In the genomic region with DNA sequence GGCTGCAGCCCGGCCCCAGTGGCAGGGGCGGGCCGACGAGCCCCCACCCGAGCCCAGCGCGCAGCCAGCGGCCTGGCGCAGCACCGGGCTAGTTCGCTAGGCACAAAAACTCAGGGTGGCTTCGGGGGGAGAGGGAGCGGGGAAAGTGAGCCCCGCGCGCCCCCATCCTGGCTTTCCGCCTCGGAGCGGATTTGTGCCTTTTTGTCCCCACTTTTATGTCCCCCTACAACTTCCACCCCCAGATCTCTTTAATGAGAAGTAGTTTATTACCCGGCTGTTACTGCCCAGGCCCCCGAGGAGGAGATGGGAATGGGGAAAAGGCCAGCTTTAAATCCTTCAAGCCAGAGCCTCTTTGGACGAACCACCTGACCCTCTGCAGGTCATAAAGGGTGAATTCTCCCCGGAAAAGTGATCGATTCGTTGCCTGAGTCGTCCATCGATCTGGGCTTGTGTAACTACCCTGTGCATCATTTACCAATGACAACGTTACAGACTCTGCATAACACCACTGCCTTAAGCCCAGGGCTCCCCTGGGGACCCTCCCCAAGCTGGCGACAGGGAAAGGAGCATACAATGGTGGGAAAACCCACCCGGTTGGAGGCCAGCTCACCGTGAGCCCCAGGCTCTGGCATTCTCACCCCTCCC, we compare ENCODE assay signal across 1 cellular context.
TF ChIP-seq lines count a peak whose summit lies in the region.

No MANE protein-coding gene starts in this region.

TF ChIP-seq in HepG2, 621 proteins besides CTCF, POLR2A, EP300 and RAD21 (continued from another document and continues in another):
- TF ChIP-seq ZSCAN9 (CRISPR knock-in tag; IDR thresholded peaks at IDR 0.05; ENCODE audit: borderline replicate concordance) (no peak; the same call in 1 of the 2 replicates), ZNF143 (CRISPR knock-in tag; IDR thresholded peaks at IDR 0.05) (no peak), FOXM1 (CRISPR knock-in tag; IDR thresholded peaks at IDR 0.05) (no peak), ZNF670 (CRISPR knock-in tag; IDR thresholded peaks at IDR 0.05; ENCODE audit: borderline replicate concordance) (peak; percentile 80; the same call in 1 of the 2 replicates), NAIF1 (CRISPR knock-in tag; IDR thresholded peaks at IDR 0.05; ENCODE audit: borderline replicate concordance) (no peak), FIP1L1 (IDR thresholded peaks at IDR 0.05; ENCODE audit: borderline replicate concordance, insufficient read depth, low read depth, low read length) (no peak), PHF21A (CRISPR knock-in tag; IDR thresholded peaks at IDR 0.05) (peak; percentile 72), MAF1 (CRISPR knock-in tag; IDR thresholded peaks at IDR 0.05; ENCODE audit: borderline replicate concordance) (no peak), SCMH1 (CRISPR knock-in tag; IDR thresholded peaks at IDR 0.05; ENCODE audit: borderline replicate concordance) (no peak), ZNF556 (CRISPR knock-in tag; IDR thresholded peaks at IDR 0.05; ENCODE audit: borderline replicate concordance) (peak; percentile 48; the same call in 1 of the 2 replicates), SP2 (CRISPR knock-in tag; IDR thresholded peaks at IDR 0.05) (peak; percentile 30; the same call in 1 of the 2 replicates), PAF1 (CRISPR knock-in tag; IDR thresholded peaks at IDR 0.05) (no peak), ZNF496 (CRISPR knock-in tag; IDR thresholded peaks at IDR 0.05; ENCODE audit: insufficient replicate concordance) (no peak), SMARCE1 (IDR thresholded peaks at IDR 0.05; ENCODE audit: borderline replicate concordance) (no peak), MLX (CRISPR knock-in tag; IDR thresholded peaks at IDR 0.05) (peak; percentile 36; the same call in 1 of the 2 replicates), EHMT2 (IDR thresholded peaks at IDR 0.05; ENCODE audit: borderline replicate concordance, low read depth, low read length) (no peak), HINFP (CRISPR knock-in tag; IDR thresholded peaks at IDR 0.05; ENCODE audit: low read depth) (0 out of 2 replicates have a peak, but pooled peaks have one; percentile 39), ZNF124 (CRISPR knock-in tag; IDR thresholded peaks at IDR 0.05) (no peak), SIX1 (CRISPR knock-in tag; IDR thresholded peaks at IDR 0.05; ENCODE audit: borderline replicate concordance) (no peak), THAP7 (CRISPR knock-in tag; IDR thresholded peaks at IDR 0.05) (no peak), MIER2 (CRISPR knock-in tag; IDR thresholded peaks at IDR 0.05) (no peak), ZNF180 (CRISPR knock-in tag; IDR thresholded peaks at IDR 0.05; ENCODE audit: borderline replicate concordance, low read depth) (no peak), HMGXB3 (CRISPR knock-in tag; IDR thresholded peaks at IDR 0.05; ENCODE audit: borderline replicate concordance) (peak; percentile 52; the same call in 1 of the 2 replicates), TFAP4 (IDR thresholded peaks at IDR 0.05; ENCODE audit: borderline replicate concordance, low read depth) (peak; percentile 26; the same call in 1 of the 2 replicates), ZNF234 (CRISPR knock-in tag; conservative IDR thresholded peaks at IDR 0.05) (no peak), CREB1 (IDR thresholded peaks at IDR 0.05) (no peak), CREB1 (CRISPR knock-in tag; IDR thresholded peaks at IDR 0.05) (peak; percentile 72), ZNF10 (CRISPR knock-in tag; IDR thresholded peaks at IDR 0.05; ENCODE audit: borderline replicate concordance, low read depth) (no peak), TFE3 (CRISPR knock-in tag; IDR thresholded peaks at IDR 0.05) (peak; percentile 70; the same call in 1 of the 2 replicates), MBD4 (IDR thresholded peaks at IDR 0.05; ENCODE audit: borderline replicate concordance, low read length) (no peak), RELA (CRISPR knock-in tag; IDR thresholded peaks at IDR 0.05) (no peak), NR3C1 (CRISPR knock-in tag; IDR thresholded peaks at IDR 0.05) (no peak), ZNF275 (CRISPR knock-in tag; IDR thresholded peaks at IDR 0.05; ENCODE audit: borderline replicate concordance) (no peak), ZFP1 (CRISPR knock-in tag; IDR thresholded peaks at IDR 0.05) (no peak), WIZ (CRISPR knock-in tag; IDR thresholded peaks at IDR 0.05) (no peak), ZKSCAN5 (CRISPR knock-in tag; IDR thresholded peaks at IDR 0.05) (no peak), HNRNPK (IDR thresholded peaks at IDR 0.05; ENCODE audit: low read depth, low read length, poor library complexity, severe bottlenecking) (peak; percentile 7), MXD4 (CRISPR knock-in tag; IDR thresholded peaks at IDR 0.05) (no peak; the same call in none of the 2 replicates), CSRNP2 (CRISPR knock-in tag; conservative IDR thresholded peaks at IDR 0.05; ENCODE audit: low read depth) (no peak), SETDB1 (CRISPR knock-in tag; IDR thresholded peaks at IDR 0.05; ENCODE audit: borderline replicate concordance) (no peak), ZNF547 (CRISPR knock-in tag; IDR thresholded peaks at IDR 0.05) (no peak), CBX2 (IDR thresholded peaks at IDR 0.05; ENCODE audit: low read depth, low read length) (no peak), CBX2 (CRISPR knock-in tag; IDR thresholded peaks at IDR 0.05; ENCODE audit: low read depth) (no peak), HDAC6 (IDR thresholded peaks at IDR 0.05; ENCODE audit: low read depth, low read length) (no peak), HOXA9 (CRISPR knock-in tag; IDR thresholded peaks at IDR 0.05; ENCODE audit: borderline replicate concordance) (no peak), KAT2B (IDR thresholded peaks at IDR 0.05; ENCODE audit: borderline replicate concordance, low read depth, low read length) (peak; percentile 99), AGO2 (optimal IDR thresholded peaks at IDR 0.05; ENCODE audit: low read depth, low read length) (no peak)
- TF ChIP-seq, protein P1, sequence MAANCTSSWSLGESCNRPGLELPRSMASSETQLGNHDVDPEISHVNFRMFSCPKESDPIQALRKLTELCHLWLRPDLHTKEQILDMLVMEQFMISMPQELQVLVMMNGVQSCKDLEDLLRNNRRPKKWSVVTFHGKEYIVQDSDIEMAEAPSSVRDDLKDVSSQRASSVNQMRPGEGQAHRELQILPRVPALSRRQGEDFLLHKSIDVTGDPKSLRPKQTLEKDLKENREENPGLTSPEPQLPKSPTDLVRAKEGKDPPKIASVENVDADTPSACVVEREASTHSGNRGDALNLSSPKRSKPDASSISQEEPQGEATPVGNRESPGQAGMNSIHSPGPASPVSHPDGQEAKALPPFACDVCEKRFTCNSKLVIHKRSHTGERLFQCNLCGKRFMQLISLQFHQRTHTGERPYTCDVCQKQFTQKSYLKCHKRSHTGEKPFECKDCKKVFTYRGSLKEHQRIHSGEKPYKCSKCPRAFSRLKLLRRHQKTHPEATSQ (CRISPR knock-in tag; IDR thresholded peaks at IDR 0.05; ENCODE audit: borderline replicate concordance): no peak
- TF ChIP-seq, protein P2, sequence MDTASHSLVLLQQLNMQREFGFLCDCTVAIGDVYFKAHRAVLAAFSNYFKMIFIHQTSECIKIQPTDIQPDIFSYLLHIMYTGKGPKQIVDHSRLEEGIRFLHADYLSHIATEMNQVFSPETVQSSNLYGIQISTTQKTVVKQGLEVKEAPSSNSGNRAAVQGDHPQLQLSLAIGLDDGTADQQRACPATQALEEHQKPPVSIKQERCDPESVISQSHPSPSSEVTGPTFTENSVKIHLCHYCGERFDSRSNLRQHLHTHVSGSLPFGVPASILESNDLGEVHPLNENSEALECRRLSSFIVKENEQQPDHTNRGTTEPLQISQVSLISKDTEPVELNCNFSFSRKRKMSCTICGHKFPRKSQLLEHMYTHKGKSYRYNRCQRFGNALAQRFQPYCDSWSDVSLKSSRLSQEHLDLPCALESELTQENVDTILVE (CRISPR knock-in tag; IDR thresholded peaks at IDR 0.05): 0 out of 2 replicates have a peak, but pooled peaks have one; percentile 7
